14 cellular contexts compared by ENCODE assay signal in genomic region chr6:140538926-140539325, GRCh38.
DNase-seq lines count a peak whose midpoint lies in the region; TF ChIP-seq lines count a peak whose summit lies in the region.
"Had no signal": no experiment of that assay in that cellular context is flagged by ENCODE, and none has a peak within 500 bp of the region (broad histone marks: within the 10 kb centered on the region; RNA-seq: fewer than 3 reads in every experiment).

No MANE protein-coding gene starts in this region.

- H3K4me1 ChIP-seq in osteoblast (ENCODE audit: insufficient read depth, low read length) (peaks cover 25% of the 10 kb centered on the region), prostate gland (replicated peaks) (no peaks in the 10 kb centered on the region), Caco-2 (peaks cover 14% of the 10 kb centered on the region)

- H3K79me2 ChIP-seq in osteoblast (ENCODE audit: insufficient read depth, low read length): no peaks in the 10 kb centered on the region

- TF ChIP-seq POLR2A in prostate gland (IDR thresholded peaks at IDR 0.05): no peak

- H3K36me3 Mint-ChIP-seq in chondrocyte (ENCODE audit: low read depth) (peaks cover 17% of the 10 kb centered on the region), glutamatergic neuron (ENCODE audit: unreplicated experiment) (no peaks in the 10 kb centered on the region), Caco-2 (ENCODE audit: insufficient read depth, unreplicated experiment) (no peaks in the 10 kb centered on the region)

- no peak overlapping the region for H2AFZ ChIP-seq in osteoblast (ENCODE audit: low read length)

- peaks cover 58% of the 10 kb centered on the region for H3K4me1 Mint-ChIP-seq in chondrocyte (ENCODE audit: low read depth)
- H3K4me1 Mint-ChIP-seq in glutamatergic neuron (ENCODE audit: low read depth, unreplicated experiment): peaks cover 4% of the 10 kb centered on the region
- H3K4me1 Mint-ChIP-seq in Caco-2 (ENCODE audit: low read depth, unreplicated experiment): peaks cover 18% of the 10 kb centered on the region

- peak overlapping the region; percentile 96 for H3K27ac ChIP-seq in osteoblast (ENCODE audit: low read depth, low read length)
- H3K27ac ChIP-seq in prostate gland: no peak overlapping the region
- H3K27ac ChIP-seq: WERI-Rb-1 had no signal

- H3K9me3 ChIP-seq in osteoblast (ENCODE audit: low read depth, low read length) (peaks cover 6% of the 10 kb centered on the region), prostate gland (no peaks in the 10 kb centered on the region), Caco-2 (no peaks in the 10 kb centered on the region)

- POLR2A ChIA-PET in Caco-2 (lab: Charles Lee): no interaction called here

- H3K27ac Mint-ChIP-seq in chondrocyte (ENCODE audit: unreplicated experiment) (peak overlapping the region; percentile 91), glutamatergic neuron (ENCODE audit: unreplicated experiment) (no peak overlapping the region), Caco-2 (ENCODE audit: unreplicated experiment) (no peak overlapping the region)

- H3K4me3 Mint-ChIP-seq in chondrocyte (ENCODE audit: unreplicated experiment) (no peak overlapping the region), glutamatergic neuron (ENCODE audit: unreplicated experiment) (no peak overlapping the region), Caco-2 (ENCODE audit: unreplicated experiment) (no peak overlapping the region)
- H3K4me3 Mint-ChIP-seq: activated T-cell treated with anti-CD3 and anti-CD28 coated beads, Interleukin-2, amount 50 U/mL, for 4 hours had no signal

- H3K4me3 ChIP-seq in osteoblast (ENCODE audit: insufficient read depth, low read length) (no peak overlapping the region), prostate gland (no peak overlapping the region), Caco-2 (ENCODE audit: low read depth, low read length) (no peak overlapping the region)
- H3K4me3 ChIP-seq: suprapubic skin had no signal

- H3K4me2 ChIP-seq in osteoblast (ENCODE audit: insufficient read depth, low read length): peak overlapping the region; percentile 51

- H3K27me3 ChIP-seq in osteoblast (ENCODE audit: insufficient read depth, low read length) (no peaks in the 10 kb centered on the region), prostate gland (replicated peaks; ENCODE audit: insufficient read depth) (no peaks in the 10 kb centered on the region), Caco-2 (replicated peaks; ENCODE audit: control insufficient read depth, insufficient read depth, low read length) (no peaks in the 10 kb centered on the region)
- H3K27me3 ChIP-seq: suprapubic skin had no signal

- no TSS peak for BruUV-seq in Caco-2 (replicated peaks; lab: Mats Ljungman, UMichigan)

- CTCF ChIA-PET in Caco-2 (lab: Charles Lee): no interaction called here

- peak; percentile 37 for TF ChIP-seq CTCF in chondrocyte (IDR thresholded peaks at IDR 0.05)
- no peak for TF ChIP-seq CTCF in osteoblast (IDR thresholded peaks at IDR 0.05; ENCODE audit: extremely low read depth, low read depth, low read length)
- no peak for TF ChIP-seq CTCF in prostate gland (IDR thresholded peaks at IDR 0.05)
- TF ChIP-seq CTCF in glutamatergic neuron (IDR thresholded peaks at IDR 0.05; ENCODE audit: partially characterized antibody, unreplicated experiment): no peak
- no peak for TF ChIP-seq CTCF in Caco-2 (IDR thresholded peaks at IDR 0.05; ENCODE audit: insufficient read depth in 1 of 2, low read depth in 1 of 2, low read length in 1 of 2, severe bottlenecking in 1 of 2, unreplicated experiment in 1 of 2)

- no peaks in the 10 kb centered on the region for H3K27me3 Mint-ChIP-seq in chondrocyte (ENCODE audit: low read depth)
- H3K27me3 Mint-ChIP-seq in glutamatergic neuron (ENCODE audit: unreplicated experiment): no peaks in the 10 kb centered on the region
- no peaks in the 10 kb centered on the region for H3K27me3 Mint-ChIP-seq in Caco-2 (ENCODE audit: insufficient read depth, unreplicated experiment)

- H3K36me3 ChIP-seq in osteoblast (ENCODE audit: insufficient read depth, low read length): peaks cover 4% of the 10 kb centered on the region
- no peaks in the 10 kb centered on the region for H3K36me3 ChIP-seq in prostate gland
- H3K36me3 ChIP-seq in Caco-2 (ENCODE audit: control insufficient read depth, insufficient read depth, low read length): no peaks in the 10 kb centered on the region
- H3K36me3 ChIP-seq: suprapubic skin, WERI-Rb-1 had no signal

- H3K9me3 Mint-ChIP-seq in chondrocyte (ENCODE audit: low read depth) (peaks cover 25% of the 10 kb centered on the region), glutamatergic neuron (ENCODE audit: unreplicated experiment) (no peaks in the 10 kb centered on the region), Caco-2 (ENCODE audit: unreplicated experiment) (no peaks in the 10 kb centered on the region)

- DNase-seq in AG20443 (ENCODE audit: low spot score): peak; percentile 11
- peak; percentile 89 for DNase-seq in M059J (ENCODE audit: low read depth)
- no peak for DNase-seq in chondrocyte (ENCODE audit: low spot score)
- peak; percentile 35 for DNase-seq in osteoblast (ENCODE audit: insufficient read length, low spot score, missing footprints)
- DNase-seq in prostate gland (ENCODE audit: low spot score): no peak
- no peak for DNase-seq in activated naive CD4-positive, alpha-beta T cell treated with Interleukin-2 at 50 U/mL for 16 hours
- DNase-seq in glutamatergic neuron: no peak
- DNase-seq in Caco-2: no peak
- DNase-seq: activated T-cell treated with anti-CD3 and anti-CD28 coated beads, Interleukin-2, amount 50 U/mL, for 4 hours; cerebellar nuclear complex; GOT3; Right ventricle myocardium superior; WERI-Rb-1 had no signal

- H4K20me1 ChIP-seq in osteoblast (ENCODE audit: insufficient read depth, low read length): no peaks in the 10 kb centered on the region

- intact Hi-C loops in prostate gland (cut with DNase I) (no loop called here), Caco-2 (cut with micrococcal nuclease; ENCODE audit: unreplicated experiment) (no loop called here)

Comparison
In these comparisons a context has a peak if more than half of its experiments do, and no peak if none do; other contexts are left out.
1. DNase-seq: peak in AG20443 (single experiment), M059J (single experiment) and osteoblast (single experiment); none in chondrocyte (single experiment), prostate gland (single experiment), activated naive CD4-positive, alpha-beta T cell treated with Interleukin-2 at 50 U/mL for 16 hours (single experiment), glutamatergic neuron (single experiment) and Caco-2 (0 of 2).